1 cellular context compared by ENCODE assay signal in genomic region chr2:65055427-65056214, GRCh38.
TF ChIP-seq lines count a peak whose summit lies in the region.

No MANE protein-coding gene starts in this region.

TF ChIP-seq in K562, 482 proteins besides CTCF, POLR2A, EP300 and RAD21 (continued from another document and continues in another):
- TF ChIP-seq NCOA2 (IDR thresholded peaks at IDR 0.05; ENCODE audit: partially characterized antibody in 2 of 2) (no peak), ZNF121 (CRISPR knock-in tag; conservative IDR thresholded peaks at IDR 0.05) (peak; percentile 99), FOXJ2 (tag; IDR thresholded peaks at IDR 0.05) (peak; percentile 75), MAX (CRISPR knock-in tag; IDR thresholded peaks at IDR 0.05) (peak; percentile 82), GTF2F1 (IDR thresholded peaks at IDR 0.05; ENCODE audit: low read depth, low read length) (no peak), ETS2 (tag; IDR thresholded peaks at IDR 0.05; ENCODE audit: borderline replicate concordance, poor library complexity, severe bottlenecking) (no peak), EP400 (IDR thresholded peaks at IDR 0.05) (peak; percentile 67), ZNF518B (CRISPR knock-in tag; IDR thresholded peaks at IDR 0.05) (no peak), POLR2AphosphoS2 (IDR thresholded peaks at IDR 0.05; ENCODE audit: low read length) (no peak), BCOR (IDR thresholded peaks at IDR 0.05) (peak; percentile 80), MAFG (tag; conservative IDR thresholded peaks at IDR 0.05) (no peak), KDM1A (IDR thresholded peaks at IDR 0.05) (peak; percentile 45 to 58; a peak in 3 of 4 replicates), ZNF695 (CRISPR knock-in tag; IDR thresholded peaks at IDR 0.05) (no peak), PHF20 (IDR thresholded peaks at IDR 0.05; ENCODE audit: partially characterized antibody) (peak; percentile 12), MLLT1 (IDR thresholded peaks at IDR 0.05) (peak in 1 of 2 experiments; percentile 18; a peak in 1 of 4 replicates), ZKSCAN3 (CRISPR knock-in tag; IDR thresholded peaks at IDR 0.05) (no peak), RCOR1 (IDR thresholded peaks at IDR 0.05; ENCODE audit: borderline replicate concordance in 1 of 2, low read depth in 2 of 2, low read length in 2 of 2) (no peak), NFE2L1 (tag; IDR thresholded peaks at IDR 0.05; ENCODE audit: borderline replicate concordance, low read depth) (no peak), ZNF76 (CRISPR knock-in tag; IDR thresholded peaks at IDR 0.05; ENCODE audit: borderline replicate concordance) (no peak), HOMEZ (CRISPR knock-in tag; IDR thresholded peaks at IDR 0.05) (no peak), ZNF830 (CRISPR knock-in tag; IDR thresholded peaks at IDR 0.05) (no peak), ZNF79 (CRISPR knock-in tag; IDR thresholded peaks at IDR 0.05; ENCODE audit: low read depth) (no peak), SMARCB1 (IDR thresholded peaks at IDR 0.05; ENCODE audit: insufficient read length, low read depth) (no peak), NR2C1 (IDR thresholded peaks at IDR 0.05) (no peak), NR2C1 (tag; IDR thresholded peaks at IDR 0.05) (0 out of 2 replicates have a peak, but pooled peaks have one; percentile 10), RAD51 (IDR thresholded peaks at IDR 0.05; ENCODE audit: borderline replicate concordance, low read depth) (peak; percentile 13; the same call in 1 of the 2 replicates), HMBOX1 (IDR thresholded peaks at IDR 0.05) (no peak), RNF2 (IDR thresholded peaks at IDR 0.05) (peak; percentile 75), ZFP1 (CRISPR knock-in tag; IDR thresholded peaks at IDR 0.05) (no peak), HDAC1 (IDR thresholded peaks at IDR 0.05) (peak in 1 of 2 experiments; percentile 75; a peak in 2 of 4 replicates), FOXP1 (CRISPR knock-in tag; IDR thresholded peaks at IDR 0.05) (peak; percentile 55; the same call in 1 of the 2 replicates), KDM5B (IDR thresholded peaks at IDR 0.05; ENCODE audit: insufficient replicate concordance, low read depth, low read length) (no peak), IFI16 (CRISPR knock-in tag; IDR thresholded peaks at IDR 0.05) (no peak), TAF7 (tag; IDR thresholded peaks at IDR 0.05) (no peak), CXXC5 (CRISPR knock-in tag; IDR thresholded peaks at IDR 0.05) (no peak; the same call in 1 of the 2 replicates), ZNF134 (CRISPR knock-in tag; conservative IDR thresholded peaks at IDR 0.05) (no peak), CEBPG (CRISPR knock-in tag; IDR thresholded peaks at IDR 0.05) (no peak), CEBPG (tag; conservative IDR thresholded peaks at IDR 0.05 in 1 of 2, IDR thresholded peaks at IDR 0.05 in 1 of 2) (no peak), PHB2 (IDR thresholded peaks at IDR 0.05; ENCODE audit: low read depth) (no peak), ZNF140 (CRISPR knock-in tag; IDR thresholded peaks at IDR 0.05) (no peak), FOS (IDR thresholded peaks at IDR 0.05; ENCODE audit: extremely low read depth, insufficient read length) (no peak), HDAC6 (IDR thresholded peaks at IDR 0.05; ENCODE audit: low read depth, low read length) (no peak), RHOXF2B (CRISPR knock-in tag; conservative IDR thresholded peaks at IDR 0.05) (no peak), NFYB (IDR thresholded peaks at IDR 0.05; ENCODE audit: extremely low read depth, insufficient read length) (no peak), NFATC3 (IDR thresholded peaks at IDR 0.05) (no peak)
- TF ChIP-seq, protein P1, sequence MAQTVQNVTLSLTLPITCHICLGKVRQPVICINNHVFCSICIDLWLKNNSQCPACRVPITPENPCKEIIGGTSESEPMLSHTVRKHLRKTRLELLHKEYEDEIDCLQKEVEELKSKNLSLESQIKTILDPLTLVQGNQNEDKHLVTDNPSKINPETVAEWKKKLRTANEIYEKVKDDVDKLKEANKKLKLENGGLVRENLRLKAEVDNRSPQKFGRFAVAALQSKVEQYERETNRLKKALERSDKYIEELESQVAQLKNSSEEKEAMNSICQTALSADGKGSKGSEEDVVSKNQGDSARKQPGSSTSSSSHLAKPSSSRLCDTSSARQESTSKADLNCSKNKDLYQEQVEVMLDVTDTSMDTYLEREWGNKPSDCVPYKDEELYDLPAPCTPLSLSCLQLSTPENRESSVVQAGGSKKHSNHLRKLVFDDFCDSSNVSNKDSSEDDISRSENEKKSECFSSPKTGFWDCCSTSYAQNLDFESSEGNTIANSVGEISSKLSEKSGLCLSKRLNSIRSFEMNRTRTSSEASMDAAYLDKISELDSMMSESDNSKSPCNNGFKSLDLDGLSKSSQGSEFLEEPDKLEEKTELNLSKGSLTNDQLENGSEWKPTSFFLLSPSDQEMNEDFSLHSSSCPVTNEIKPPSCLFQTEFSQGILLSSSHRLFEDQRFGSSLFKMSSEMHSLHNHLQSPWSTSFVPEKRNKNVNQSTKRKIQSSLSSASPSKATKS (CRISPR knock-in tag; IDR thresholded peaks at IDR 0.05), result no peak
- TF ChIP-seq, protein P2, sequence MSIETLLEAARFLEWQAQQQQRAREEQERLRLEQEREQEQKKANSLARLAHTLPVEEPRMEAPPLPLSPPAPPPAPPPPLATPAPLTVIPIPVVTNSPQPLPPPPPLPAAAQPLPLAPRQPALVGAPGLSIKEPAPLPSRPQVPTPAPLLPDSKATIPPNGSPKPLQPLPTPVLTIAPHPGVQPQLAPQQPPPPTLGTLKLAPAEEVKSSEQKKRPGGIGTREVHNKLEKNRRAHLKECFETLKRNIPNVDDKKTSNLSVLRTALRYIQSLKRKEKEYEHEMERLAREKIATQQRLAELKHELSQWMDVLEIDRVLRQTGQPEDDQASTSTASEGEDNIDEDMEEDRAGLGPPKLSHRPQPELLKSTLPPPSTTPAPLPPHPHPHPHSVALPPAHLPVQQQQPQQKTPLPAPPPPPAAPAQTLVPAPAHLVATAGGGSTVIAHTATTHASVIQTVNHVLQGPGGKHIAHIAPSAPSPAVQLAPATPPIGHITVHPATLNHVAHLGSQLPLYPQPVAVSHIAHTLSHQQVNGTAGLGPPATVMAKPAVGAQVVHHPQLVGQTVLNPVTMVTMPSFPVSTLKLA (conservative IDR thresholded peaks at IDR 0.05), result peak; percentile 92 to 95
- TF ChIP-seq, protein P3, sequence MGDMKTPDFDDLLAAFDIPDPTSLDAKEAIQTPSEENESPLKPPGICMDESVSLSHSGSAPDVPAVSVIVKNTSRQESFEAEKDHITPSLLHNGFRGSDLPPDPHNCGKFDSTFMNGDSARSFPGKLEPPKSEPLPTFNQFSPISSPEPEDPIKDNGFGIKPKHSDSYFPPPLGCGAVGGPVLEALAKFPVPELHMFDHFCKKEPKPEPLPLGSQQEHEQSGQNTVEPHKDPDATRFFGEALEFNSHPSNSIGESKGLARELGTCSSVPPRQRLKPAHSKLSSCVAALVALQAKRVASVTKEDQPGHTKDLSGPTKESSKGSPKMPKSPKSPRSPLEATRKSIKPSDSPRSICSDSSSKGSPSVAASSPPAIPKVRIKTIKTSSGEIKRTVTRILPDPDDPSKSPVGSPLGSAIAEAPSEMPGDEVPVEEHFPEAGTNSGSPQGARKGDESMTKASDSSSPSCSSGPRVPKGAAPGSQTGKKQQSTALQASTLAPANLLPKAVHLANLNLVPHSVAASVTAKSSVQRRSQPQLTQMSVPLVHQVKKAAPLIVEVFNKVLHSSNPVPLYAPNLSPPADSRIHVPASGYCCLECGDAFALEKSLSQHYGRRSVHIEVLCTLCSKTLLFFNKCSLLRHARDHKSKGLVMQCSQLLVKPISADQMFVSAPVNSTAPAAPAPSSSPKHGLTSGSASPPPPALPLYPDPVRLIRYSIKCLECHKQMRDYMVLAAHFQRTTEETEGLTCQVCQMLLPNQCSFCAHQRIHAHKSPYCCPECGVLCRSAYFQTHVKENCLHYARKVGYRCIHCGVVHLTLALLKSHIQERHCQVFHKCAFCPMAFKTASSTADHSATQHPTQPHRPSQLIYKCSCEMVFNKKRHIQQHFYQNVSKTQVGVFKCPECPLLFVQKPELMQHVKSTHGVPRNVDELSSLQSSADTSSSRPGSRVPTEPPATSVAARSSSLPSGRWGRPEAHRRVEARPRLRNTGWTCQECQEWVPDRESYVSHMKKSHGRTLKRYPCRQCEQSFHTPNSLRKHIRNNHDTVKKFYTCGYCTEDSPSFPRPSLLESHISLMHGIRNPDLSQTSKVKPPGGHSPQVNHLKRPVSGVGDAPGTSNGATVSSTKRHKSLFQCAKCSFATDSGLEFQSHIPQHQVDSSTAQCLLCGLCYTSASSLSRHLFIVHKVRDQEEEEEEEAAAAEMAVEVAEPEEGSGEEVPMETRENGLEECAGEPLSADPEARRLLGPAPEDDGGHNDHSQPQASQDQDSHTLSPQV (IDR thresholded peaks at IDR 0.05), result peak; percentile 51
- TF ChIP-seq, protein P4, sequence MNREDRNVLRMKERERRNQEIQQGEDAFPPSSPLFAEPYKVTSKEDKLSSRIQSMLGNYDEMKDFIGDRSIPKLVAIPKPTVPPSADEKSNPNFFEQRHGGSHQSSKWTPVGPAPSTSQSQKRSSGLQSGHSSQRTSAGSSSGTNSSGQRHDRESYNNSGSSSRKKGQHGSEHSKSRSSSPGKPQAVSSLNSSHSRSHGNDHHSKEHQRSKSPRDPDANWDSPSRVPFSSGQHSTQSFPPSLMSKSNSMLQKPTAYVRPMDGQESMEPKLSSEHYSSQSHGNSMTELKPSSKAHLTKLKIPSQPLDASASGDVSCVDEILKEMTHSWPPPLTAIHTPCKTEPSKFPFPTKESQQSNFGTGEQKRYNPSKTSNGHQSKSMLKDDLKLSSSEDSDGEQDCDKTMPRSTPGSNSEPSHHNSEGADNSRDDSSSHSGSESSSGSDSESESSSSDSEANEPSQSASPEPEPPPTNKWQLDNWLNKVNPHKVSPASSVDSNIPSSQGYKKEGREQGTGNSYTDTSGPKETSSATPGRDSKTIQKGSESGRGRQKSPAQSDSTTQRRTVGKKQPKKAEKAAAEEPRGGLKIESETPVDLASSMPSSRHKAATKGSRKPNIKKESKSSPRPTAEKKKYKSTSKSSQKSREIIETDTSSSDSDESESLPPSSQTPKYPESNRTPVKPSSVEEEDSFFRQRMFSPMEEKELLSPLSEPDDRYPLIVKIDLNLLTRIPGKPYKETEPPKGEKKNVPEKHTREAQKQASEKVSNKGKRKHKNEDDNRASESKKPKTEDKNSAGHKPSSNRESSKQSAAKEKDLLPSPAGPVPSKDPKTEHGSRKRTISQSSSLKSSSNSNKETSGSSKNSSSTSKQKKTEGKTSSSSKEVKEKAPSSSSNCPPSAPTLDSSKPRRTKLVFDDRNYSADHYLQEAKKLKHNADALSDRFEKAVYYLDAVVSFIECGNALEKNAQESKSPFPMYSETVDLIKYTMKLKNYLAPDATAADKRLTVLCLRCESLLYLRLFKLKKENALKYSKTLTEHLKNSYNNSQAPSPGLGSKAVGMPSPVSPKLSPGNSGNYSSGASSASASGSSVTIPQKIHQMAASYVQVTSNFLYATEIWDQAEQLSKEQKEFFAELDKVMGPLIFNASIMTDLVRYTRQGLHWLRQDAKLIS (CRISPR knock-in tag; IDR thresholded peaks at IDR 0.05), result 0 out of 2 replicates have a peak, but pooled peaks have one; percentile 1
